Comparison of ENCODE assay signal across 11 cellular contexts in genomic region chr22:29311468-29312217, GRCh38. TPM values are rescaled to one million over a fixed set of nuclear protein-coding genes. Genes with fewer than 3 reads are reported as not detected.
DNase-seq lines count a peak whose midpoint lies in the region; ATAC-seq and TF ChIP-seq lines count a peak whose summit lies in the region.
"Had no signal": no experiment of that assay in that cellular context is flagged by ENCODE, and none has a peak within 500 bp of the region (broad histone marks: within the 10 kb centered on the region; RNA-seq: fewer than 3 reads in every experiment).

No MANE protein-coding gene starts in this region.

- H3K27me3 ChIP-seq in IMR-90 (ENCODE audit: control insufficient read depth, insufficient read depth, low read length) (peaks cover 34% of the 10 kb centered on the region), esophagus muscularis mucosa (peaks cover 0 to 35% (median 10%) of the 10 kb centered on the region in 4 donors), neural progenitor cell (peaks cover 60% of the 10 kb centered on the region)

- H3K4ac ChIP-seq in IMR-90 (ENCODE audit: low read depth, low read length), result no peak overlapping the region

- H2BK15ac ChIP-seq in IMR-90 (ENCODE audit: low read depth, low read length), result no peak overlapping the region

- WGBS in IMR-90 (ENCODE audit: extremely low coverage in 2 of 2, insufficient read length in 1 of 2), 2 experiments, result 69% methylated on average over 39 of the region's 49 CpGs; no CpG with 5 or more reads in 1 of the 2 experiments
- WGBS in esophagus muscularis mucosa, result 63% methylated on average over 10 of the region's 49 CpGs

- intact Hi-C loops in IMR-90 (cut with micrococcal nuclease) (no loop called here), esophagus muscularis mucosa (cut with DNase I) (loop anchor here (2.0 kb wide), 1 partner anchor 31 kb away; no protein-coding TSS in a partner anchor), posterior vena cava (cut with DNase I) (no loop called here)

- H3K23ac ChIP-seq in IMR-90 (ENCODE audit: low read depth, low read length), result no peak overlapping the region

- H3K36me3 ChIP-seq in IMR-90 (ENCODE audit: control insufficient read depth, insufficient read depth, low read length), result peaks cover 2% of the 10 kb centered on the region; the same call in 1 of the 2 replicates
- H3K36me3 ChIP-seq in esophagus muscularis mucosa, result peaks cover 0 to 13% (median 4%) of the 10 kb centered on the region in 4 donors
- no peaks in the 10 kb centered on the region for H3K36me3 ChIP-seq in neural progenitor cell

- H2BK5ac ChIP-seq in IMR-90 (ENCODE audit: low read depth, low read length, poor library complexity, severe bottlenecking), result no peak overlapping the region

- H3K9me3 Mint-ChIP-seq in neural progenitor cell, result peaks cover 3% of the 10 kb centered on the region
- H3K9me3 Mint-ChIP-seq: stimulated activated naive CD8-positive, alpha-beta T cell treated with anti-CD3 and anti-CD28 coated beads, Interleukin-15, Interleukin-2, amounts not matched to agents 100 ng/mL and 50 ng/mL, for 24 hours; T-helper 2 cell treated with Interferon-gamma antibody and Interleukin-4, amounts not matched to agents 5 μg/mL and 100 μg/mL, for 36 hours had no signal

- peaks cover 15% of the 10 kb centered on the region for H3K4me1 ChIP-seq in IMR-90 (ENCODE audit: control insufficient read depth, insufficient read depth, low read length)
- H3K4me1 ChIP-seq in esophagus muscularis mucosa, result peaks cover 79 to 88% (median 84%) of the 10 kb centered on the region in 4 donors
- peaks cover 16% of the 10 kb centered on the region for H3K4me1 ChIP-seq in neural progenitor cell

- in situ Hi-C loops in IMR-90 (cut with MboI; ENCODE audit: low sequenced_read_pairs), result no loop called here

- H2BK20ac ChIP-seq in IMR-90 (ENCODE audit: low read depth, low read length), result no peak overlapping the region

- no peak for ATAC-seq in IMR-90 (ENCODE audit: low read depth)
- no peak for ATAC-seq in GM18907 (IDR thresholded peaks at IDR 0.05; ENCODE audit: unreplicated experiment)
- no peak for ATAC-seq in HG03460 (IDR thresholded peaks at IDR 0.05; ENCODE audit: unreplicated experiment)

- no peak overlapping the region for H3K4me3 ChIP-seq in IMR-90 (ENCODE audit: insufficient read depth, low read depth, low read length)
- peak overlapping the region; percentile 40 to 53 (median 42) for H3K4me3 ChIP-seq in esophagus muscularis mucosa
- no peak overlapping the region for H3K4me3 ChIP-seq in neural progenitor cell

- H4K20me1 ChIP-seq in IMR-90 (ENCODE audit: insufficient read depth, low read length) (peaks cover 34% of the 10 kb centered on the region), neural progenitor cell (ENCODE audit: low read depth) (peaks cover 31% of the 10 kb centered on the region)

- H4K5ac ChIP-seq in IMR-90 (ENCODE audit: low read depth, low read length), result no peak overlapping the region

- peak overlapping the region; percentile 96 for H2AK9ac ChIP-seq in IMR-90 (replicated peaks; ENCODE audit: low read depth, low read length, poor library complexity)

- H2AFZ ChIP-seq in IMR-90 (replicated peaks; ENCODE audit: low read length, poor library complexity) (no peak overlapping the region), neural progenitor cell (replicated peaks) (no peak overlapping the region)

- H3K36me3 Mint-ChIP-seq in neural progenitor cell, result no peaks in the 10 kb centered on the region

- H3K4me3 Mint-ChIP-seq in neural progenitor cell, result no peak overlapping the region
- H3K4me3 Mint-ChIP-seq: stimulated activated naive CD8-positive, alpha-beta T cell treated with anti-CD3 and anti-CD28 coated beads, Interleukin-15, Interleukin-2, amounts not matched to agents 100 ng/mL and 50 ng/mL, for 24 hours; T-helper 2 cell treated with Interferon-gamma antibody and Interleukin-4, amounts not matched to agents 5 μg/mL and 100 μg/mL, for 36 hours had no signal

- no peak overlapping the region for H3K14ac ChIP-seq in IMR-90 (replicated peaks; ENCODE audit: low read depth, low read length)

- peaks cover 28% of the 10 kb centered on the region for H3K27me3 Mint-ChIP-seq in neural progenitor cell (ENCODE audit: insufficient read depth, low read depth)

- no peak overlapping the region for H4K8ac ChIP-seq in IMR-90 (ENCODE audit: low read depth in 2 of 2, low read length in 2 of 2)

- H3K9ac ChIP-seq in IMR-90 (ENCODE audit: low read depth, low read length) (no peak overlapping the region), neural progenitor cell (no peak overlapping the region)

- POLR2A ChIA-PET in IMR-90 (lab: Charles Lee; ENCODE audit: unreplicated experiment), result interaction anchor here (0.5 kb wide), 2 partner anchors 40 to 62 kb away, joined by 3 to 7 read pairs; no protein-coding TSS in a partner anchor

- CTCF ChIA-PET in IMR-90 (lab: Yijun Ruan, JAX), result no interaction called here

- TF ChIP-seq CTCF in IMR-90 (conservative IDR thresholded peaks at IDR 0.05; ENCODE audit: low read depth, low read length), result no peak
- TF ChIP-seq CTCF in esophagus muscularis mucosa (IDR thresholded peaks at IDR 0.05), result no peak
- no peak for TF ChIP-seq CTCF in neural progenitor cell (IDR thresholded peaks at IDR 0.05)

- H3K56ac ChIP-seq in IMR-90 (ENCODE audit: extremely low read depth, insufficient read depth, low read length), result no peak overlapping the region

- peaks cover 8 to 42% of the 10 kb centered on the region in 2 experiments; a peak in 3 of 4 replicates for H3K79me1 ChIP-seq in IMR-90 (ENCODE audit: low read depth in 1 of 2, low read length in 2 of 2)

- H3F3A ChIP-seq in neural progenitor cell (ENCODE audit: low read depth), result peaks cover 14% of the 10 kb centered on the region

- H3K79me2 ChIP-seq in neural progenitor cell (ENCODE audit: low read depth), result no peaks in the 10 kb centered on the region

- H3K18ac ChIP-seq in IMR-90 (ENCODE audit: low read depth, low read length), result no peak overlapping the region

- H3K9me1 ChIP-seq in IMR-90 (ENCODE audit: insufficient read depth, low read length), result peaks cover 5% of the 10 kb centered on the region; the same call in 1 of the 2 replicates

- dilution Hi-C loops in IMR-90 (cut with HindIII; ENCODE audit: low sequenced_read_pairs, unreplicated experiment), result no loop called here

- no peak overlapping the region for H4K91ac ChIP-seq in IMR-90 (ENCODE audit: insufficient read depth, low read depth, low read length)

- no peak overlapping the region; the same call in 1 of the 2 replicates for H3K4me2 ChIP-seq in IMR-90 (ENCODE audit: low read depth, low read length)
- no peak overlapping the region for H3K4me2 ChIP-seq in neural progenitor cell

- H3K9me3 ChIP-seq in IMR-90 (ENCODE audit: control insufficient read depth, insufficient read depth, low read length) (no peaks in the 10 kb centered on the region), esophagus muscularis mucosa (no peaks in the 10 kb centered on the region), neural progenitor cell (ENCODE audit: low read depth) (no peaks in the 10 kb centered on the region)

- peaks cover 46% of the 10 kb centered on the region for H3K4me1 Mint-ChIP-seq in neural progenitor cell

- DNase-seq in AG08395 (ENCODE audit: low spot score), result peak; percentile 33
- DNase-seq in IMR-90, result no peak
- no peak for DNase-seq in esophagus muscularis mucosa (ENCODE audit: extremely low spot score)
- DNase-seq in posterior vena cava (ENCODE audit: low spot score), result peak; percentile 86
- DNase-seq in stimulated activated CD4-positive, alpha-beta T cell treated with anti-CD3 and anti-CD28 coated beads, Interleukin-4, amount 100 ng/mL, for 4 hours, result no peak
- no peak for DNase-seq in neural progenitor cell (ENCODE audit: low spot score)
- DNase-seq: effector CD8-positive, alpha-beta T cell had no signal

- TF ChIP-seq RAD21 in IMR-90 (IDR thresholded peaks at IDR 0.05; ENCODE audit: low read length), result no peak

- TF ChIP-seq POLR2A in IMR-90 (IDR thresholded peaks at IDR 0.05; ENCODE audit: low read depth, low read length), result no peak
- TF ChIP-seq POLR2A in esophagus muscularis mucosa (IDR thresholded peaks at IDR 0.05; ENCODE audit: low read depth), result no peak

- H3K27ac ChIP-seq in IMR-90 (ENCODE audit: insufficient read depth, low read length) (no peak overlapping the region), esophagus muscularis mucosa (replicated peaks in 1 of 4) (peak overlapping the region; percentile 92 to 97 (median 94)), neural progenitor cell (no peak overlapping the region)

- BruUV-seq in IMR-90 (replicated peaks; lab: Mats Ljungman, UMichigan), result no TSS peak

- H3K27ac Mint-ChIP-seq in neural progenitor cell, result no peak overlapping the region
- H3K27ac Mint-ChIP-seq: stimulated activated naive CD8-positive, alpha-beta T cell treated with anti-CD3 and anti-CD28 coated beads, Interleukin-15, Interleukin-2, amounts not matched to agents 100 ng/mL and 50 ng/mL, for 24 hours; T-helper 2 cell treated with Interferon-gamma antibody and Interleukin-4, amounts not matched to agents 5 μg/mL and 100 μg/mL, for 36 hours had no signal

- peak overlapping the region; percentile 72; the same call in 1 of the 2 replicates for H2AK5ac ChIP-seq in IMR-90 (ENCODE audit: low read depth, low read length)

- H2BK120ac ChIP-seq in IMR-90 (ENCODE audit: low read depth, low read length), result no peak overlapping the region

- no peak for TF ChIP-seq EP300 in esophagus muscularis mucosa (IDR thresholded peaks at IDR 0.05)

RNA-seq across cellular contexts. Expression of gene RASL10A, which starts 3.9 kb away (rescaled TPM):
- total RNA-seq in IMR-90 (2012; rRNA removed) (not detected in 2 replicates), esophagus muscularis mucosa (1 to 10 TPM in 1 of 4 donors, under 1 TPM in 2, not detected in 1; 0.50 to 1.6 (median 0.84) TPM), posterior vena cava (1 to 10 TPM in 1 of 2 donors, under 1 TPM in 1; 0.71 to 1.9 TPM), neural progenitor cell (ENCODE audit: low replicate concordance) (0.09 and 0.26 TPM in 2 replicates)
- 0.07 and 0.26 TPM in 2 replicates for polyA plus RNA-seq in IMR-90 (2012; rRNA removed)
- polyA plus RNA-seq in IMR-90 (2012; cell fraction: cytosol; rRNA removed), result 0.22 TPM in 1 of 2 replicates, not detected in the other
- polyA plus RNA-seq in IMR-90 (2012; cell fraction: nucleus; rRNA removed; ENCODE audit: low replicate concordance), result 0.89 and 2.7 TPM in 2 replicates

RNA-seq across cellular contexts. Expression of gene GAS2L1, which starts 5.2 kb away (rescaled TPM):
- total RNA-seq in IMR-90 (2012; rRNA removed) (1.4 TPM in 2 replicates), esophagus muscularis mucosa (10 to 100 TPM; 25.8 to 63.9 (median 38.8) TPM), posterior vena cava (10 to 100 TPM; 25.0 to 25.4 TPM), neural progenitor cell (ENCODE audit: low replicate concordance) (0.95 and 5.1 TPM in 2 replicates)
- polyA plus RNA-seq in IMR-90 (2012; rRNA removed), result 15.6 and 22.5 TPM in 2 replicates
- polyA plus RNA-seq in IMR-90 (2012; cell fraction: cytosol; rRNA removed), result 24.1 and 32.2 TPM in 2 replicates
- polyA plus RNA-seq in IMR-90 (2012; cell fraction: nucleus; rRNA removed; ENCODE audit: low replicate concordance), result 20.1 and 69.5 TPM in 2 replicates

RNA-seq across cellular contexts. Expression of gene EWSR1, which starts 43.6 kb away (rescaled TPM):
- total RNA-seq in IMR-90 (2012; rRNA removed) (414 and 518 TPM in 2 replicates), esophagus muscularis mucosa (100 to 1,000 TPM; 183 to 203 (median 198) TPM), posterior vena cava (100 to 1,000 TPM; 155 to 168 TPM), neural progenitor cell (ENCODE audit: low replicate concordance) (281 and 379 TPM in 2 replicates)
- polyA plus RNA-seq in IMR-90 (2012; rRNA removed), result 243 and 267 TPM in 2 replicates
- polyA plus RNA-seq in IMR-90 (2012; cell fraction: cytosol; rRNA removed), result 124 and 135 TPM in 2 replicates
- polyA plus RNA-seq in IMR-90 (2012; cell fraction: nucleus; rRNA removed; ENCODE audit: low replicate concordance), result 764 and 770 TPM in 2 replicates

RNA-seq across cellular contexts. Expression of gene RHBDD3, which starts 43.9 kb away (rescaled TPM):
- total RNA-seq in IMR-90 (2012; rRNA removed) (5.7 and 6.9 TPM in 2 replicates), esophagus muscularis mucosa (10 to 100 TPM; 12.6 to 23.5 (median 20.7) TPM), posterior vena cava (10 to 100 TPM; 11.8 to 17.6 TPM), neural progenitor cell (ENCODE audit: low replicate concordance) (16.3 and 78.8 TPM in 2 replicates)
- polyA plus RNA-seq in IMR-90 (2012; rRNA removed), result 21.2 and 21.5 TPM in 2 replicates
- polyA plus RNA-seq in IMR-90 (2012; cell fraction: cytosol; rRNA removed), result 16.5 and 26.9 TPM in 2 replicates
- polyA plus RNA-seq in IMR-90 (2012; cell fraction: nucleus; rRNA removed; ENCODE audit: low replicate concordance), result 32.2 and 94.3 TPM in 2 replicates

Comparison
In these comparisons a context has a peak if more than half of its experiments do, and no peak if none do; other contexts are left out.
1. DNase-seq: peak in AG08395 (single experiment) and posterior vena cava (single experiment); none in IMR-90 (single experiment), esophagus muscularis mucosa (single experiment), stimulated activated CD4-positive, alpha-beta T cell treated with anti-CD3 and anti-CD28 coated beads, Interleukin-4, amount 100 ng/mL, for 4 hours (0 of 2) and neural progenitor cell (single experiment).
2. H3K27ac ChIP-seq: peak in esophagus muscularis mucosa (4 of 4); none in IMR-90 (single experiment) and neural progenitor cell (single experiment).
3. H3K4me3 ChIP-seq: peak in esophagus muscularis mucosa (4 of 4); none in IMR-90 (single experiment) and neural progenitor cell (single experiment).